ENCODE assay signal across 10 cellular contexts in the genomic region with DNA sequence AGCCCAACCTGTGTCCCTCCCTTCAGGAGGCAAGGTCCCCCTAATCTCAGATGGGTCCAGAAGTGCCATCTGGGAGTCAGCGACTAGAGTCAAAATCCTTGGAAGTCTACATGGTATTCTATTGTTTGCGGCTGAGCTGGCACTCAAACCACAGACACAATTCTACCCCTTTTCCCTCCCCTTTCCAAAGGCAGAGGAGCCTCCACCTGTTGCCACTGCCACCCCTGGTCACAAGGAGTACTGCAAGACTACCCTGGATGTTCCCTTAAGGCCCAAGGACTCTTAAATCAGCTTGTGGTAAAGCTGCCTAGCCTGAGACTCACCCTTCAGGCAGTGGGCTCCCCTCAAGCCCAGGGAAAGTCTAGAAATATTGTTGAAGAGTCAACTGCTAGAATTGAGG.
DNase-seq lines count a peak whose midpoint lies in the region; ATAC-seq and TF ChIP-seq lines count a peak whose summit lies in the region.
"Had no signal": no experiment of that assay in that cellular context is flagged by ENCODE, and none has a peak within 500 bp of the region (broad histone marks: within the 10 kb centered on the region; RNA-seq: fewer than 3 reads in every experiment).

No MANE protein-coding gene starts in this region.

- no peaks in the 10 kb centered on the region for H3K9me3 ChIP-seq in WERI-Rb-1 (ENCODE audit: severe bottlenecking)

- ATAC-seq in GM19023 (IDR thresholded peaks at IDR 0.05; ENCODE audit: unreplicated experiment): peak; percentile 79
- ATAC-seq in HG03354 (IDR thresholded peaks at IDR 0.05; ENCODE audit: poor library complexity, severe bottlenecking, unreplicated experiment): peak; percentile 79
- no peak for ATAC-seq in GM18520 (IDR thresholded peaks at IDR 0.05; ENCODE audit: unreplicated experiment)

- no peaks in the 10 kb centered on the region for H3K36me3 ChIP-seq in WERI-Rb-1

- H3K27ac ChIP-seq in WERI-Rb-1: no peak overlapping the region

- H3K4me3 ChIP-seq in WERI-Rb-1 (ENCODE audit: low read depth, low read length): no peak overlapping the region

- peaks cover 2% of the 10 kb centered on the region for H3K27me3 ChIP-seq in WERI-Rb-1 (ENCODE audit: insufficient read depth, low read depth, severe bottlenecking)

- peak; percentile 50 for TF ChIP-seq CTCF in WERI-Rb-1 (IDR thresholded peaks at IDR 0.05; ENCODE audit: low read depth, low read length)

- DNase-seq in CMK (ENCODE audit: low read depth) (peak; percentile 1), WERI-Rb-1 (peak; percentile 39), nucleus accumbens (lab: John Stamatoyannopoulos, UW) (no peak), ecto neural progenitor cell (ENCODE audit: low spot score) (no peak)
- no peak for DNase-seq in central memory CD4-positive, alpha-beta T cell
- DNase-seq: CD4-positive, alpha-beta memory T cell; NCI-H1048 had no signal

Comparison
In these comparisons a context has a peak if more than half of its experiments do, and no peak if none do; other contexts are left out.
1. DNase-seq: peak in CMK (single experiment) and WERI-Rb-1 (single experiment); none in central memory CD4-positive, alpha-beta T cell (single experiment), nucleus accumbens (0 of 56) and ecto neural progenitor cell (single experiment).